Comparison of ENCODE assay signal across 15 cellular contexts in genomic region chr1:8443558-8444194, GRCh38.
A peak's percentile ranks its signal among the peaks of the same experiment; 100 is the strongest.
DNase-seq lines count a peak whose midpoint lies in the region; ATAC-seq and TF ChIP-seq lines count a peak whose summit lies in the region.
"Had no signal": no experiment of that assay in that cellular context is flagged by ENCODE, and none has a peak within 500 bp of the region (broad histone marks: within the 10 kb centered on the region; RNA-seq: fewer than 3 reads in every experiment).

No MANE protein-coding gene starts in this region.

- H3K27me3 ChIP-seq in MM.1S (replicated peaks; ENCODE audit: insufficient read depth, low read length): no peaks in the 10 kb centered on the region
- H3K27me3 ChIP-seq: ovary, SJSA1 had no signal

- no peak overlapping the region for H3K9ac ChIP-seq in MM.1S (ENCODE audit: low read length)

- no peak overlapping the region for H3K4me3 ChIP-seq in GM12865 (ENCODE audit: low read depth, low read length)
- H3K4me3 ChIP-seq in MM.1S (ENCODE audit: low read length): no peak overlapping the region
- no peak overlapping the region for H3K4me3 ChIP-seq in mucosa of descending colon
- H3K4me3 ChIP-seq: ovary, SJSA1 had no signal

- no peak overlapping the region for H2AFZ ChIP-seq in MM.1S (ENCODE audit: low read length)

- peaks cover 14% of the 10 kb centered on the region for H3K4me1 Mint-ChIP-seq in chondrocyte (ENCODE audit: low read depth)

- H3K36me3 Mint-ChIP-seq in chondrocyte (ENCODE audit: low read depth): peaks cover 6% of the 10 kb centered on the region

- H3K4me1 ChIP-seq in MM.1S (ENCODE audit: low read length) (no peaks in the 10 kb centered on the region), mucosa of descending colon (ENCODE audit: low read depth) (peaks cover 8% of the 10 kb centered on the region)

- no peaks in the 10 kb centered on the region for H3K27me3 Mint-ChIP-seq in chondrocyte (ENCODE audit: low read depth)
- H3K27me3 Mint-ChIP-seq: activated CD4-positive, alpha-beta T cell treated with anti-CD3 and anti-CD28 coated beads, Interleukin-2, amount 10 ng/mL, durations not matched to agents 7 days and 5 days had no signal

- H3K27ac ChIP-seq in MM.1S (ENCODE audit: low read length) (no peak overlapping the region), RWPE1 (no peak overlapping the region)
- H3K27ac ChIP-seq: ovary, SJSA1 had no signal

- H3K9me3 Mint-ChIP-seq in chondrocyte (ENCODE audit: low read depth): no peaks in the 10 kb centered on the region

- H3K9me3 ChIP-seq in MM.1S (replicated peaks; ENCODE audit: insufficient read depth, low read length) (no peaks in the 10 kb centered on the region), mucosa of descending colon (no peaks in the 10 kb centered on the region)
- H3K9me3 ChIP-seq: ovary, SJSA1 had no signal

- no peak for DNase-seq in GM12865 (ENCODE audit: low read depth)
- no peak for DNase-seq in MM.1S
- DNase-seq in chondrocyte (ENCODE audit: low spot score): no peak
- DNase-seq in mucosa of descending colon: no peak
- DNase-seq in RWPE1 (ENCODE audit: low spot score): no peak
- DNase-seq in NCI-H1930 (lab: John Stamatoyannopoulos, UW): no peak
- DNase-seq: activated CD4-positive, alpha-beta T cell treated with anti-CD3 and anti-CD28 coated beads, Interleukin-2, amount 10 ng/mL, durations not matched to agents 7 days and 5 days; foreskin melanocyte; mammary epithelial cell; NCI-H1048; ovary; stimulated activated naive CD4-positive, alpha-beta T cell had no signal

- POLR2A ChIA-PET in RWPE1 (lab: Yijun Ruan, JAX; ENCODE audit: low non-redundant PET): no interaction called here

- ATAC-seq in mucosa of descending colon (peak; percentile 14), HG03196 (IDR thresholded peaks at IDR 0.05; ENCODE audit: unreplicated experiment) (no peak), GM21447 (IDR thresholded peaks at IDR 0.05; ENCODE audit: unreplicated experiment) (no peak)

- no peak overlapping the region for H3K4me2 ChIP-seq in MM.1S (ENCODE audit: low read depth, low read length)

- intact Hi-C loops in mucosa of descending colon (cut with DNase I, micrococcal nuclease): no loop called here

- no peaks in the 10 kb centered on the region for H3K9me2 ChIP-seq in MM.1S (replicated peaks; ENCODE audit: insufficient read depth, low read length)

- no peaks in the 10 kb centered on the region for H3K79me2 ChIP-seq in MM.1S (ENCODE audit: low read length)

- TF ChIP-seq CTCF in GM12865 (IDR thresholded peaks at IDR 0.05; ENCODE audit: insufficient read depth, low read depth, low read length, missing control alignments): peak; percentile 8
- TF ChIP-seq CTCF in MM.1S (IDR thresholded peaks at IDR 0.05; ENCODE audit: low read length): 0 out of 2 replicates have a peak, but pooled peaks have one; percentile 4
- TF ChIP-seq CTCF in chondrocyte (IDR thresholded peaks at IDR 0.05): peak; percentile 28
- no peak for TF ChIP-seq CTCF in mucosa of descending colon (IDR thresholded peaks at IDR 0.05)
- TF ChIP-seq CTCF in RWPE1 (conservative IDR thresholded peaks at IDR 0.05; ENCODE audit: low read depth): no peak

- H3K27ac Mint-ChIP-seq in chondrocyte (ENCODE audit: unreplicated experiment): no peak overlapping the region
- H3K27ac Mint-ChIP-seq: activated CD4-positive, alpha-beta T cell treated with anti-CD3 and anti-CD28 coated beads, Interleukin-2, amount 10 ng/mL, durations not matched to agents 7 days and 5 days had no signal

- H3K36me3 ChIP-seq in MM.1S (replicated peaks; ENCODE audit: insufficient read depth, low read length) (no peaks in the 10 kb centered on the region), mucosa of descending colon (ENCODE audit: low read depth) (no peaks in the 10 kb centered on the region)
- H3K36me3 ChIP-seq: ovary had no signal

- no peaks in the 10 kb centered on the region for H3F3A ChIP-seq in MM.1S (ENCODE audit: insufficient read depth, low read length)

- CTCF ChIA-PET in RWPE1 (lab: Yijun Ruan, JAX): interaction anchor here (0.6 to 0.8 kb wide), 3 partner anchors 13 to 27 kb away, joined by 3 to 4 read pairs (median 3); no protein-coding TSS in a partner anchor

- H3K4me3 Mint-ChIP-seq in chondrocyte (ENCODE audit: unreplicated experiment): no peak overlapping the region
- H3K4me3 Mint-ChIP-seq: activated CD4-positive, alpha-beta T cell treated with anti-CD3 and anti-CD28 coated beads, Interleukin-2, amount 10 ng/mL, durations not matched to agents 7 days and 5 days had no signal

- no peaks in the 10 kb centered on the region for H4K20me1 ChIP-seq in MM.1S (ENCODE audit: insufficient read depth, low read length)

Comparison
In these comparisons a context has a peak if more than half of its experiments do, and no peak if none do; other contexts are left out.
1. CTCF ChIP-seq: peak in GM12865 (single experiment), MM.1S (single experiment) and chondrocyte (single experiment); none in mucosa of descending colon (single experiment) and RWPE1 (single experiment).